Comparison of ENCODE assay signal across 8 cellular contexts in the genomic region with DNA sequence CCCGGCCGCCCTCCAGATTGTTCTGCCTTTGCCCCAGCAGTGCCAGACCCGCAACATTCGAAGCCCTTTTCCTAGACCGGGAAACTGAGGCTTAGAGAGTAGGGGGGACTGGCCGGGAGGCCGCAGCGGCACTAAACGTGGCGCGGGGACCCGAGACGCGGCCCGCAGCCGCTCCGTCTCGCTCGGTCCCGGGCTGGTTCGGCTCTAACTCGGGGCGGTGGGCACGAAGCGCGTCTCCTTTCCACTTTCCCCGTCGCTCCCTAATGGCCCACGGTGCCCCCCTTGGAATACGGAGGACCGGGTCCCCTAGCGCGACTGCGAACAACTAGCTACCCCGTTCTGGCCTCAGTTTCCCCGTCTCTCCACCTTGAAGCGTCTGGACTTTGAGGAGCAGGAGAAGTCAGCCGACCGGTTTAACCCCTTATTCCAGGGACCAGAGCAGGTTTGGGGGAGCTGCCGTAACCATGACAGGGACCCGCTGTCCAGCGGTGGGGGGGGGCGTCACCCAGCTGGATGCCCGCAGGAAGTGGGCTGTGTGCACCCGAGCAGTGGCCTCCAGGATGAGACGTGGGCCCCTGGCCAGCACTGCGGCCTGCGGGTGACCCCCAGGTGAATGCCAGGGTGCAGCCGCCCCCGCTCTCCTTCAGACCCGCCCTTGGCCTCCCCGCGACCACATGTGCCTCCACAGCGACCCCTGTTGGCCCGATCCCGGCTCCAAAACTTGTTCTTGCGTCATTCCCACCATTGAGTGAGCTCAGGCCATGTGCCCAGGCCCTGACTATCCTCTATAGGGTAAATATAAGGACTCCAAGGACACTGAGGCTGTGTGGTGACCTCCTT. TPM values are rescaled to one million over a fixed set of nuclear protein-coding genes. Genes with fewer than 3 reads are reported as not detected.
DNase-seq lines count a peak whose midpoint lies in the region; ATAC-seq and TF ChIP-seq lines count a peak whose summit lies in the region.

No MANE protein-coding gene starts in this region.

- H3K36me3 ChIP-seq in Caco-2 (ENCODE audit: control insufficient read depth, insufficient read depth, low read length) (no peaks in the 10 kb centered on the region), left ventricle myocardium inferior (peaks cover 9% of the 10 kb centered on the region), transverse colon (no peaks in the 10 kb centered on the region)

- no peaks in the 10 kb centered on the region for H3K9me3 Mint-ChIP-seq in Caco-2 (ENCODE audit: unreplicated experiment)

- 1% methylated on average over 40 of the region's 57 CpGs; no CpG with 5 or more reads in 1 of the 2 donors for WGBS in transverse colon (ENCODE audit: low coverage in 1 of 2), 2 donors

- in situ Hi-C loops in transverse colon (cut with MboI; ENCODE audit: low pct_ligation_motif_present in 1 of 4, low pct_unique_long_range_greater_than_20kb in 1 of 4, low sequenced_read_pairs in 3 of 4) = no loop called here

- peaks cover 46% of the 10 kb centered on the region for H3K4me1 ChIP-seq in Caco-2
- peaks cover 97% of the 10 kb centered on the region for H3K4me1 ChIP-seq in left ventricle myocardium inferior
- peaks cover 33 to 60% (median 49%) of the 10 kb centered on the region in 4 donors for H3K4me1 ChIP-seq in transverse colon

- peak overlapping the region; percentile 70 for H3K27ac Mint-ChIP-seq in Caco-2 (ENCODE audit: unreplicated experiment)
- no peak overlapping the region for H3K27ac Mint-ChIP-seq in T-helper 17 cell

- H3K9me3 ChIP-seq in Caco-2 (no peaks in the 10 kb centered on the region), T-helper 17 cell (ENCODE audit: control insufficient read depth, low read length, poor library complexity, severe bottlenecking) (no peaks in the 10 kb centered on the region), left ventricle myocardium inferior (replicated peaks) (no peaks in the 10 kb centered on the region), transverse colon (no peaks in the 10 kb centered on the region)

- peak; percentile 66 for ATAC-seq in T-helper 17 cell
- ATAC-seq in HG03039 (IDR thresholded peaks at IDR 0.05; ENCODE audit: unreplicated experiment) = no peak

- CTCF ChIA-PET in Caco-2 (lab: Charles Lee) = interaction anchor here (0.6 to 1.4 kb wide), 13 partner anchors 14 to 354 kb away, joined by 3 to 15 read pairs (median 4); a partner anchor contains a TSS

- peak overlapping the region; percentile 81 for H3K4me3 ChIP-seq in Caco-2 (ENCODE audit: low read depth, low read length)
- no peak overlapping the region for H3K4me3 ChIP-seq in Jurkat, Clone E6-1 (ENCODE audit: low read length)
- peak overlapping the region; percentile 82 for H3K4me3 ChIP-seq in left ventricle myocardium inferior
- H3K4me3 ChIP-seq in transverse colon = peak overlapping the region; percentile 64 to 94 (median 78)

- peak overlapping the region; percentile 98 for H3K27ac ChIP-seq in left ventricle myocardium inferior (replicated peaks)
- peak overlapping the region; percentile 97 to 99 (median 99) for H3K27ac ChIP-seq in transverse colon

- BruUV-seq in Caco-2 (replicated peaks; lab: Mats Ljungman, UMichigan) = TSS peak; percentile 21

- TF ChIP-seq POLR2A in transverse colon (IDR thresholded peaks at IDR 0.05) = peak; percentile 58

- H3K27me3 Mint-ChIP-seq in Caco-2 (ENCODE audit: insufficient read depth, unreplicated experiment) (no peaks in the 10 kb centered on the region), T-helper 17 cell (peaks cover 49% of the 10 kb centered on the region)

- peaks cover 23% of the 10 kb centered on the region for H3K4me1 Mint-ChIP-seq in Caco-2 (ENCODE audit: low read depth, unreplicated experiment)
- H3K4me1 Mint-ChIP-seq in T-helper 17 cell = peaks cover 17% of the 10 kb centered on the region

- POLR2A ChIA-PET in Caco-2 (lab: Charles Lee) = interaction anchor here (0.6 to 1.0 kb wide), 4 partner anchors 12 to 97 kb away, joined by 3 to 6 read pairs (median 4); a partner anchor contains a TSS

- peak; percentile 89 to 94 for DNase-seq in Caco-2
- peak; percentile 36 for DNase-seq in Jurkat, Clone E6-1 (ENCODE audit: low read depth, low spot score)
- peak; percentile 57 to 80 (median 59) for DNase-seq in T-helper 17 cell
- peak in 54 of 56 donors; percentile 40 to 92 (median 74) for DNase-seq in amygdala (lab: John Stamatoyannopoulos, UW)
- peak; percentile 93 for DNase-seq in left ventricle myocardium inferior
- DNase-seq in posterior cingulate gyrus = peak; percentile 69 to 97 (median 90)
- DNase-seq in transverse colon = peak; percentile 95

- intact Hi-C loops in Caco-2 (cut with micrococcal nuclease; ENCODE audit: unreplicated experiment) (loop anchor here (1.0 kb wide), 1 partner anchor 16 kb away; no protein-coding TSS in a partner anchor), left ventricle myocardium inferior (cut with micrococcal nuclease) (no loop called here), posterior cingulate gyrus (cut with DNase I) (loop anchor here (10.0 kb wide), 1 partner anchor 247 kb away; no protein-coding TSS in a partner anchor), transverse colon (cut with DNase I; ENCODE audit: low total_unique reads) (no loop called here)

- peaks cover 49% of the 10 kb centered on the region for H3K36me3 Mint-ChIP-seq in Caco-2 (ENCODE audit: insufficient read depth, unreplicated experiment)
- H3K36me3 Mint-ChIP-seq in T-helper 17 cell (ENCODE audit: low read depth) = no peaks in the 10 kb centered on the region

- H3K4me3 Mint-ChIP-seq in Caco-2 (ENCODE audit: unreplicated experiment) (peak overlapping the region; percentile 76), T-helper 17 cell (peak overlapping the region; percentile 87)

- H3K27me3 ChIP-seq in Caco-2 (replicated peaks; ENCODE audit: control insufficient read depth, insufficient read depth, low read length) (no peaks in the 10 kb centered on the region), left ventricle myocardium inferior (ENCODE audit: low read depth) (peaks cover 24% of the 10 kb centered on the region), transverse colon (no peaks in the 10 kb centered on the region)

- no peak for TF ChIP-seq EP300 in transverse colon (IDR thresholded peaks at IDR 0.05; ENCODE audit: low read depth)

- peak; percentile 86 to 90 for TF ChIP-seq CTCF in Caco-2 (IDR thresholded peaks at IDR 0.05; ENCODE audit: insufficient read depth in 1 of 2, low read depth in 1 of 2, low read length in 1 of 2, severe bottlenecking in 1 of 2, unreplicated experiment in 1 of 2)
- peak; percentile 86 for TF ChIP-seq CTCF in left ventricle myocardium inferior (IDR thresholded peaks at IDR 0.05; ENCODE audit: borderline replicate concordance)
- peak; percentile 80 to 93 (median 87) for TF ChIP-seq CTCF in transverse colon (IDR thresholded peaks at IDR 0.05)

RNA-seq across cellular contexts. Expression of a gene that starts 1.1 kb away (rescaled TPM):
- total RNA-seq in Caco-2 (2022) (75.0 and 76.1 TPM in 2 replicates), T-helper 17 cell (not detected), left ventricle myocardium inferior (17.7 TPM), transverse colon (10 to 100 TPM; 27.3 to 52.9 (median 28.9) TPM)
- not detected for polyA plus RNA-seq in Jurkat, Clone E6-1 (2012; ENCODE audit: insufficient read depth, insufficient read length)

RNA-seq across cellular contexts. Expression of a gene that starts 18.5 kb away (rescaled TPM):
- total RNA-seq in Caco-2 (2022) (33.2 and 35.2 TPM in 2 replicates), T-helper 17 cell (1 to 10 TPM; 1.9 to 6.1 TPM), left ventricle myocardium inferior (not detected), transverse colon (10 to 100 TPM in 2 of 4 donors, 1 to 10 TPM in 1, not detected in 1; 1.3 to 43.4 (median 17.2) TPM)
- not detected for polyA plus RNA-seq in Jurkat, Clone E6-1 (2012; ENCODE audit: insufficient read depth, insufficient read length)

RNA-seq across cellular contexts. Expression of a gene that starts 42.2 kb away (rescaled TPM):
- total RNA-seq in Caco-2 (2022) (26.5 and 31.7 TPM in 2 replicates), T-helper 17 cell (under 1 TPM; 0.12 to 0.31 TPM), left ventricle myocardium inferior (9.0 TPM), transverse colon (100 to 1,000 TPM in 1 of 4 donors, 10 to 100 TPM in 3; 46.3 to 166 (median 60.9) TPM)
- polyA plus RNA-seq in Jurkat, Clone E6-1 (2012; ENCODE audit: insufficient read depth, insufficient read length) = not detected

RNA-seq across cellular contexts. Expression of a gene that starts 47.2 kb away (rescaled TPM):
- total RNA-seq in Caco-2 (2022) (65.7 and 72.8 TPM in 2 replicates), T-helper 17 cell (10 to 100 TPM; 70.5 to 86.8 TPM), left ventricle myocardium inferior (27.5 TPM), transverse colon (100 to 1,000 TPM in 1 of 4 donors, 10 to 100 TPM in 3; 60.1 to 142 (median 73.8) TPM)
- polyA plus RNA-seq in Jurkat, Clone E6-1 (2012; ENCODE audit: insufficient read depth, insufficient read length) = 53.3 TPM

Comparison
In these comparisons a context has a peak if more than half of its experiments do, and no peak if none do; other contexts are left out.
1. DNase-seq: peak in every context shown above with its lines; median percentile 95 in transverse colon; 93 in left ventricle myocardium inferior; 92 in Caco-2; 90 in posterior cingulate gyrus; 74 in amygdala; 59 in T-helper 17 cell; 36 in Jurkat, Clone E6-1.
2. RNA of a gene that starts 1.1 kb away (total RNA-seq): 75.0 to 76.1 TPM in Caco-2, 27.3 to 52.9 TPM in transverse colon and 17.7 TPM in left ventricle myocardium inferior (single experiment); not detected in T-helper 17 cell; every median in the first group is over 10 times any median in the second.
3. intact Hi-C loops: an anchor here in Caco-2 (1.0 kb wide) and posterior cingulate gyrus (10.0 kb wide); none called in left ventricle myocardium inferior and transverse colon.
4. Peak in every context shown above with its lines, with median percentiles within 50 percentile points of each other: CTCF ChIP-seq.